12 cellular contexts compared by ENCODE assay signal in the genomic region with DNA sequence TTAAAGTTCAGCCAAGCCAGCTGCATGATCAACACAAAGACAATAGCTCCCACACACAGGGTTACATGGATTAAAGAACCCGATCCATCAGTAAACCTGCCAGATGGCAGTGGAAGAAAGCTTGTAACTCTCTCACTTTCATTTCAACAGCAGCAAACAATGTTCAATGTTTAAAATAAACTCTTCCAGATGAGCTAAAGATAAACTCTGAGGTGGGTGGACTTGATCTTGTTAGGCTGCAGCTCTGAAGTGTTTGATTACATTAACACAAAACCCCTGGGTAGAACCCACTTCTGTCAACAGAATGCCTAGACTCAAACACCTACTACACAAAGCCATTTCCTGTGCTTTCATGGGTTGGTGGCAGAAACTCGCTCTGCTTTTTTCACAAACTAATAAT. TPM values are rescaled to one million over a fixed set of nuclear protein-coding genes. Genes with fewer than 3 reads are reported as not detected.
DNase-seq lines count a peak whose midpoint lies in the region; ATAC-seq and TF ChIP-seq lines count a peak whose summit lies in the region.
"Had no signal": no experiment of that assay in that cellular context is flagged by ENCODE, and none has a peak within 500 bp of the region (broad histone marks: within the 10 kb centered on the region; RNA-seq: fewer than 3 reads in every experiment).

No MANE protein-coding gene starts in this region.

- H3K27ac ChIP-seq in iPS-20b (ENCODE audit: low read length) (peak overlapping the region; percentile 32), transverse colon (no peak overlapping the region)

- H3K9ac ChIP-seq in iPS-20b (ENCODE audit: low read depth, low read length) = no peak overlapping the region

- ATAC-seq in GM18907 (IDR thresholded peaks at IDR 0.05; ENCODE audit: unreplicated experiment) (peak; percentile 51), HG02759 (IDR thresholded peaks at IDR 0.05; ENCODE audit: unreplicated experiment) (peak; percentile 52), HG03097 (IDR thresholded peaks at IDR 0.05; ENCODE audit: low FRiP score, unreplicated experiment) (no peak)

- H3K9me3 ChIP-seq in iPS-20b (ENCODE audit: insufficient read depth, low read depth, low read length) (no peaks in the 10 kb centered on the region), transverse colon (no peaks in the 10 kb centered on the region)

- H3K4me3 ChIP-seq in iPS-20b (ENCODE audit: low read length) (no peak overlapping the region), transverse colon (no peak overlapping the region)
- H3K4me3 ChIP-seq: lung had no signal

- TF ChIP-seq CTCF in transverse colon (IDR thresholded peaks at IDR 0.05) = no peak

- no peak for TF ChIP-seq EP300 in transverse colon (IDR thresholded peaks at IDR 0.05; ENCODE audit: low read depth)

- WGBS in transverse colon (ENCODE audit: low coverage in 1 of 2), 2 donors = 55 to 75% methylated on average over 2 of the region's 2 CpGs

- peaks cover 8% of the 10 kb centered on the region; the same call in 1 of the 2 replicates for H3K4me1 ChIP-seq in iPS-20b (ENCODE audit: insufficient read depth, low read length)
- H3K4me1 ChIP-seq in transverse colon = peaks cover 0 to 13% (median 0%) of the 10 kb centered on the region in 4 donors

- in situ Hi-C loops in transverse colon (cut with MboI; ENCODE audit: low pct_ligation_motif_present in 1 of 4, low pct_unique_long_range_greater_than_20kb in 1 of 4, low sequenced_read_pairs in 3 of 4) = no loop called here

- H3K27me3 ChIP-seq in iPS-20b (ENCODE audit: insufficient read depth, low read length) (no peaks in the 10 kb centered on the region), transverse colon (no peaks in the 10 kb centered on the region)

- intact Hi-C loops in transverse colon (cut with DNase I; ENCODE audit: low total_unique reads) = no loop called here

- no peaks in the 10 kb centered on the region for H3K36me3 ChIP-seq in iPS-20b (ENCODE audit: insufficient read depth, low read depth, low read length)
- H3K36me3 ChIP-seq in transverse colon = no peaks in the 10 kb centered on the region

- peak; percentile 72 for DNase-seq in NCI-H524 treated with DMSO at 0.1 percent for 48 hours (lab: John Stamatoyannopoulos, UW)
- DNase-seq in cerebellar cortex (ENCODE audit: low spot score) = no peak
- DNase-seq in transverse colon = no peak
- no peak for DNase-seq in stimulated activated CD4-positive, alpha-beta T cell treated with anti-CD3 and anti-CD28 coated beads, Interleukin-4, amount 100 ng/mL, for 24 hours
- DNase-seq: small intestine had no signal

- TF ChIP-seq POLR2A in transverse colon (IDR thresholded peaks at IDR 0.05) = no peak

RNA-seq across cellular contexts. Expression of a gene that starts 13.9 kb away (rescaled TPM):
- 100 to 1,000 TPM in 1 of 4 donors, 10 to 100 TPM in 3; 26.4 to 138 (median 32.5) TPM for total RNA-seq in transverse colon

RNA-seq across cellular contexts. Expression of a gene that starts 42.8 kb away (rescaled TPM):
- total RNA-seq in transverse colon = not detected
- total RNA-seq: fibroblast of lung, LHCN-M2, lung had no signal
